Comparison of ENCODE assay signal across 17 cellular contexts in the genomic region with DNA sequence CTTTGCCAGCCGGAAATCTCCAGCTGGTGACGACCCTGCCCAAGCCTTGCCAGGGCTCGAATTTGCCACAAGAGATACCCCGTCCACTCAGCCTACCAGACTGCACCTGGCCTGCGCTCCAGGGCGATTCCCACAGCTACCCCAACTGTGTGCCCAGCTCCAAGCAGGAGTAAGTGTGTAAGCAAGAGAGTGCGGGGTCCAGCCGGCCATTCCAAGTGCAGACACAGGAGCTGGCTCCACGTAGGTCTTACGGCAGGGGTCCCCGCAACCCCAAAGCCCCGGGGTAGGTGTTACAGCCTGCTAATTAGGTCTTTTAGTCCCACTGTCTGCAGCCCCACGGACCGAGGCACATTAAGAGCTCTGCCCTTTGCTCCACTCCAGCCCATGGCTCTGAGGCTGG.
DNase-seq lines count a peak whose midpoint lies in the region; ATAC-seq, FAIRE-seq and TF ChIP-seq lines count a peak whose summit lies in the region.
"Had no signal": no experiment of that assay in that cellular context is flagged by ENCODE, and none has a peak within 500 bp of the region (broad histone marks: within the 10 kb centered on the region; RNA-seq: fewer than 3 reads in every experiment).

No MANE protein-coding gene starts in this region.

- H2AK5ac ChIP-seq in H1 (ENCODE audit: low read depth, low read length) (no peak overlapping the region), neuronal stem cell (ENCODE audit: low read depth, low read length) (no peak overlapping the region)

- H2BK15ac ChIP-seq in H1 (ENCODE audit: low read length) (no peak overlapping the region), neuronal stem cell (ENCODE audit: low read length) (no peak overlapping the region)

- DNase-seq in Right ventricle myocardium inferior (ENCODE audit: missing footprints) = peak; percentile 67
- DNase-seq in left ventricle myocardium superior = no peak
- no peak for DNase-seq in H1 (ENCODE audit: low read depth in 1 of 2, low spot score in 2 of 2)
- DNase-seq in neuronal stem cell (ENCODE audit: low spot score) = no peak
- DNase-seq in ACHN = no peak
- DNase-seq in activated T-helper 2 cell treated with anti-CD3 and anti-CD28 coated beads, Interferon-gamma antibody, Interleukin-2, Interleukin-4, amounts not matched to agents 10 μg/mL and 5 μg/mL and 100 μg/mL, durations not matched to agents 14 hours and 24 hours and 36 hours (ENCODE audit: low spot score) = no peak
- no peak for DNase-seq in NCI-H187 treated with DMSO at 0.1 percent for 48 hours (lab: John Stamatoyannopoulos, UW)
- no peak for DNase-seq in esophagus squamous epithelium (lab: John Stamatoyannopoulos, UW)
- DNase-seq: C1 segment of cervical spinal cord; Calu3; CD4-positive, alpha-beta T cell; DMS79; GM23248 had no signal

- no peak overlapping the region for H2BK20ac ChIP-seq in H1 (ENCODE audit: low read length)

- no peaks in the 10 kb centered on the region for H3K4me1 Mint-ChIP-seq in activated T-helper 2 cell treated with anti-CD3 and anti-CD28 coated beads, Interferon-gamma antibody, Interleukin-2, Interleukin-4, amounts not matched to agents 10 μg/mL and 5 μg/mL and 100 μg/mL, durations not matched to agents 14 hours and 24 hours and 36 hours (ENCODE audit: low read depth)
- H3K4me1 Mint-ChIP-seq: B cell had no signal

- H3K36me3 ChIP-seq in H1 (ENCODE audit: control insufficient read depth in 2 of 4, insufficient read depth in 4 of 4, low read length in 3 of 4) (no peaks in the 10 kb centered on the region), neuronal stem cell (replicated peaks in 1 of 2; ENCODE audit: control insufficient read depth in 2 of 2, insufficient read depth in 2 of 2, low read length in 2 of 2) (no peaks in the 10 kb centered on the region), esophagus squamous epithelium (no peaks in the 10 kb centered on the region)
- H3K36me3 ChIP-seq: HAP-1 had no signal

- ATAC-seq in Right ventricle myocardium inferior (no peak), left ventricle myocardium superior (no peak)
- ATAC-seq: GM12878 had no signal

- TF ChIP-seq POLR2A in H1 (IDR thresholded peaks at IDR 0.05; ENCODE audit: control extremely low read depth in 1 of 2, low read depth in 2 of 2, low read length in 2 of 2) = no peak
- no peak for TF ChIP-seq POLR2A in esophagus squamous epithelium (IDR thresholded peaks at IDR 0.05)

- H3K56ac ChIP-seq in H1 (replicated peaks; ENCODE audit: insufficient read length, low read depth, low read length) = no peak overlapping the region

- WGBS in H1 (ENCODE audit: extremely low coverage in 1 of 2, insufficient coverage in 1 of 2, insufficient read length in 1 of 2, insufficient replicate concordance in 2 of 2, low coverage in 1 of 2, low lambda C conversion rate in 2 of 2, missing lambda C conversion rate in 1 of 2), 2 experiments = 91% methylated on average over 14 of the region's 14 CpGs; no CpG with 5 or more reads in 1 of the 2 experiments
- WGBS in neuronal stem cell (ENCODE audit: extremely low coverage in 2 of 2, insufficient read length in 2 of 2, insufficient replicate concordance in 1 of 2), 2 donors = no CpG with 5 or more reads among the region's 14 CpGs
- WGBS in esophagus squamous epithelium, 2 donors = 63 to 67% methylated on average over 4 to 6 of the region's 14 CpGs

- H4K91ac ChIP-seq in H1 (replicated peaks; ENCODE audit: insufficient read length, low read length) (no peak overlapping the region), neuronal stem cell (ENCODE audit: low read depth, low read length, poor library complexity) (no peak overlapping the region)

- H3K4ac ChIP-seq in H1 (replicated peaks; ENCODE audit: insufficient read length, low read depth, low read length) (no peak overlapping the region), neuronal stem cell (ENCODE audit: low read length) (no peak overlapping the region)

- no peak for TF ChIP-seq RAD21 in H1 (IDR thresholded peaks at IDR 0.05 in 1 of 2, conservative IDR thresholded peaks at IDR 0.05 in 1 of 2; ENCODE audit: low read depth in 2 of 2, low read length in 2 of 2)

- H3K23ac ChIP-seq in H1 (ENCODE audit: insufficient read length) = no peak overlapping the region
- no peak overlapping the region for H3K23ac ChIP-seq in neuronal stem cell (ENCODE audit: low read depth, low read length, poor library complexity)

- no peaks in the 10 kb centered on the region for H3K23me2 ChIP-seq in H1 (ENCODE audit: low read depth, low read length)

- H3K14ac ChIP-seq in H1 (ENCODE audit: insufficient read length) (no peak overlapping the region), neuronal stem cell (ENCODE audit: low read length) (no peak overlapping the region)

- no peak overlapping the region for H3K4me3 Mint-ChIP-seq in activated T-helper 2 cell treated with anti-CD3 and anti-CD28 coated beads, Interferon-gamma antibody, Interleukin-2, Interleukin-4, amounts not matched to agents 10 μg/mL and 5 μg/mL and 100 μg/mL, durations not matched to agents 14 hours and 24 hours and 36 hours (ENCODE audit: low read depth)
- H3K4me3 Mint-ChIP-seq: B cell; CD4-positive, alpha-beta T cell had no signal

- TF ChIP-seq CTCF in H1 (IDR thresholded peaks at IDR 0.05; ENCODE audit: control extremely low read depth in 1 of 3, insufficient read depth in 1 of 3, low read depth in 1 of 3, low read length in 3 of 3) (no peak), esophagus squamous epithelium (IDR thresholded peaks at IDR 0.05) (no peak)

- no peak overlapping the region for H3K18ac ChIP-seq in H1 (ENCODE audit: extremely low read depth, low read length)
- peak overlapping the region; percentile 67 for H3K18ac ChIP-seq in neuronal stem cell (ENCODE audit: low read length)

- H3K27ac Mint-ChIP-seq in activated T-helper 2 cell treated with anti-CD3 and anti-CD28 coated beads, Interferon-gamma antibody, Interleukin-2, Interleukin-4, amounts not matched to agents 10 μg/mL and 5 μg/mL and 100 μg/mL, durations not matched to agents 14 hours and 24 hours and 36 hours = no peak overlapping the region
- H3K27ac Mint-ChIP-seq: B cell; CD4-positive, alpha-beta T cell had no signal

- H3K4me3 ChIP-seq in H1 (ENCODE audit: extremely low read depth in 1 of 4, insufficient read depth in 2 of 4, low read depth in 3 of 4, low read length in 4 of 4) (no peak overlapping the region), neuronal stem cell (ENCODE audit: low read length in 2 of 2) (no peak overlapping the region), esophagus squamous epithelium (no peak overlapping the region)
- H3K4me3 ChIP-seq: GM12878, GM23248, HAP-1 had no signal

- no peak overlapping the region for H3K27ac ChIP-seq in H1 (ENCODE audit: low read depth, low read length)
- H3K27ac ChIP-seq in neuronal stem cell (replicated peaks; ENCODE audit: low read length) = no peak overlapping the region
- no peak overlapping the region for H3K27ac ChIP-seq in esophagus squamous epithelium
- H3K27ac ChIP-seq: GM23248 had no signal

- no peak overlapping the region for H3K4me2 ChIP-seq in H1 (ENCODE audit: insufficient read depth in 1 of 2, low read depth in 2 of 2, low read length in 2 of 2)
- no peak overlapping the region for H3K4me2 ChIP-seq in neuronal stem cell (ENCODE audit: insufficient read depth, low read length, poor library complexity, severe bottlenecking)

- H3K9ac ChIP-seq in H1 (replicated peaks in 1 of 4; ENCODE audit: extremely low read depth in 1 of 4, low read depth in 3 of 4, low read length in 3 of 4) (no peak overlapping the region), neuronal stem cell (ENCODE audit: low read depth, low read length, poor library complexity) (no peak overlapping the region)
- H3K9ac ChIP-seq: GM23248 had no signal

- peaks cover 17% of the 10 kb centered on the region for H3K9me3 Mint-ChIP-seq in activated T-helper 2 cell treated with anti-CD3 and anti-CD28 coated beads, Interferon-gamma antibody, Interleukin-2, Interleukin-4, amounts not matched to agents 10 μg/mL and 5 μg/mL and 100 μg/mL, durations not matched to agents 14 hours and 24 hours and 36 hours

- no peaks in the 10 kb centered on the region for H3K27me3 Mint-ChIP-seq in activated T-helper 2 cell treated with anti-CD3 and anti-CD28 coated beads, Interferon-gamma antibody, Interleukin-2, Interleukin-4, amounts not matched to agents 10 μg/mL and 5 μg/mL and 100 μg/mL, durations not matched to agents 14 hours and 24 hours and 36 hours (ENCODE audit: low read depth)
- H3K27me3 Mint-ChIP-seq: B cell; CD4-positive, alpha-beta T cell had no signal

- H4K5ac ChIP-seq in H1 (ENCODE audit: insufficient read length, low read depth, low read length) = no peak overlapping the region

- H3K79me2 ChIP-seq in H1 (ENCODE audit: control insufficient read depth in 1 of 2, insufficient read depth in 2 of 2, low read length in 2 of 2) = no peaks in the 10 kb centered on the region

- H2AFZ ChIP-seq in H1 (ENCODE audit: low read length) = peak overlapping the region; percentile 58; the same call in 1 of the 2 replicates
- H2AFZ ChIP-seq in neuronal stem cell (ENCODE audit: low read length) = peak overlapping the region; percentile 13
- H2AFZ ChIP-seq: GM23248 had no signal

- H3K27me3 ChIP-seq in H1 (replicated peaks in 1 of 4; ENCODE audit: control insufficient read depth in 3 of 4, extremely low read depth in 1 of 4, insufficient read depth in 3 of 4, low read length in 3 of 4) = no peaks in the 10 kb centered on the region
- H3K27me3 ChIP-seq in neuronal stem cell (ENCODE audit: control insufficient read depth in 3 of 3, insufficient read depth in 3 of 3, low read depth in 1 of 3, low read length in 3 of 3) = no peaks in the 10 kb centered on the region
- H3K27me3 ChIP-seq in esophagus squamous epithelium = no peaks in the 10 kb centered on the region

- no peak for FAIRE-seq in H1 (lab: Jason Lieb, UNC)
- FAIRE-seq: GM12878, GM18507 had no signal

- TF ChIP-seq EP300 in H1 (IDR thresholded peaks at IDR 0.05; ENCODE audit: borderline replicate concordance in 1 of 2, low read depth in 2 of 2, low read length in 2 of 2) = no peak

- H2BK5ac ChIP-seq in H1 (ENCODE audit: low read depth, low read length) = no peak overlapping the region
- H2BK5ac ChIP-seq in neuronal stem cell (ENCODE audit: low read length) = no peak overlapping the region

- H3K36me3 Mint-ChIP-seq in activated T-helper 2 cell treated with anti-CD3 and anti-CD28 coated beads, Interferon-gamma antibody, Interleukin-2, Interleukin-4, amounts not matched to agents 10 μg/mL and 5 μg/mL and 100 μg/mL, durations not matched to agents 14 hours and 24 hours and 36 hours (ENCODE audit: low read depth) = no peaks in the 10 kb centered on the region

- H2BK12ac ChIP-seq in H1 (ENCODE audit: low read depth, low read length) (no peak overlapping the region), neuronal stem cell (ENCODE audit: low read length) (no peak overlapping the region)

- intact Hi-C loops in Right ventricle myocardium inferior (cut with DNase I) (no loop called here), left ventricle myocardium superior (cut with micrococcal nuclease) (no loop called here), esophagus squamous epithelium (cut with DNase I) (no loop called here)
- intact Hi-C loops in activated T-helper 2 cell treated with anti-CD3 and anti-CD28 coated beads, Interferon-gamma antibody, Interleukin-2, Interleukin-4, amounts not matched to agents 10 μg/mL and 5 μg/mL and 100 μg/mL, durations not matched to agents 14 hours and 24 hours and 36 hours (cut with micrococcal nuclease) = no loop called here

- no peaks in the 10 kb centered on the region for H4K20me1 ChIP-seq in H1 (replicated peaks in 1 of 2; ENCODE audit: control insufficient read depth in 1 of 2, insufficient read depth in 2 of 2, low read length in 2 of 2)

- H3K4me1 ChIP-seq in H1 (replicated peaks in 1 of 4; ENCODE audit: control insufficient read depth in 3 of 4, insufficient read depth in 4 of 4, low read length in 3 of 4) (no peaks in the 10 kb centered on the region), neuronal stem cell (ENCODE audit: control insufficient read depth in 2 of 2, insufficient read depth in 1 of 2, low read depth in 1 of 2, low read length in 2 of 2) (no peaks in the 10 kb centered on the region), esophagus squamous epithelium (no peaks in the 10 kb centered on the region)
- H3K4me1 ChIP-seq: HAP-1 had no signal

- CTCF ChIA-PET in H1 (lab: Charles Lee; ENCODE audit: partially characterized antibody) = no interaction called here

- H3K9me3 ChIP-seq in H1 (ENCODE audit: insufficient read depth in 2 of 2, low read depth in 1 of 2, low read length in 1 of 2) = no peaks in the 10 kb centered on the region
- H3K9me3 ChIP-seq in neuronal stem cell (replicated peaks in 1 of 2; ENCODE audit: control insufficient read depth in 2 of 2, insufficient read depth in 1 of 2, low read depth in 1 of 2, low read length in 2 of 2) = no peaks in the 10 kb centered on the region
- no peaks in the 10 kb centered on the region for H3K9me3 ChIP-seq in esophagus squamous epithelium
- H3K9me3 ChIP-seq: HAP-1 had no signal

- in situ Hi-C loops in ACHN (cut with HindIII; ENCODE audit: low pct_ligation_motif_present, low pct_unique_long_range_greater_than_20kb, low sequenced_read_pairs) = no loop called here

- POLR2A ChIA-PET in H1 (lab: Charles Lee; ENCODE audit: partially characterized antibody) = no interaction called here

- no peak overlapping the region for H4K8ac ChIP-seq in H1 (ENCODE audit: extremely low read depth, insufficient read depth, low read length)
- H4K8ac ChIP-seq in neuronal stem cell (ENCODE audit: low read depth, low read length) = no peak overlapping the region

- H3K79me1 ChIP-seq in H1 (ENCODE audit: low read depth, low read length) = no peaks in the 10 kb centered on the region
- H3K79me1 ChIP-seq in neuronal stem cell (ENCODE audit: low read depth, low read length) = no peaks in the 10 kb centered on the region

- no peak overlapping the region for H2BK120ac ChIP-seq in H1 (replicated peaks; ENCODE audit: low read depth, low read length)
- H2BK120ac ChIP-seq in neuronal stem cell (ENCODE audit: low read depth, low read length) = no peak overlapping the region
